In genomic region chr6:113920663-113921267, GRCh38 we compare ENCODE assay signal across 9 cellular contexts. TPM values are rescaled to one million over a fixed set of nuclear protein-coding genes. Genes with fewer than 3 reads are reported as not detected.
DNase-seq lines count a peak whose midpoint lies in the region; ATAC-seq and TF ChIP-seq lines count a peak whose summit lies in the region.
"Had no signal": no experiment of that assay in that cellular context is flagged by ENCODE, and none has a peak within 500 bp of the region (broad histone marks: within the 10 kb centered on the region; RNA-seq: fewer than 3 reads in every experiment).

No MANE protein-coding gene starts in this region.

- POLR2A ChIA-PET in MCF 10A (lab: Yijun Ruan, JAX) = no interaction called here

- no peaks in the 10 kb centered on the region for H3K27me3 Mint-ChIP-seq in central memory CD8-positive, alpha-beta T cell
- no peaks in the 10 kb centered on the region for H3K27me3 Mint-ChIP-seq in MCF 10A (ENCODE audit: insufficient read depth, unreplicated experiment)

- no peak for TF ChIP-seq CTCF in MCF 10A (IDR thresholded peaks at IDR 0.05; ENCODE audit: unreplicated experiment)

- intact Hi-C loops in MCF 10A (cut with micrococcal nuclease) = no loop called here

- CTCF ChIA-PET in MCF 10A (lab: Yijun Ruan, JAX) = interaction anchor here (0.8 to 3.7 kb wide), 3 partner anchors 9 to 16 kb away, joined by 3 to 17 read pairs (median 3); no protein-coding TSS in a partner anchor

- no peaks in the 10 kb centered on the region for H3K36me3 Mint-ChIP-seq in central memory CD8-positive, alpha-beta T cell (ENCODE audit: insufficient read depth)
- H3K36me3 Mint-ChIP-seq in MCF 10A (ENCODE audit: insufficient read depth, unreplicated experiment) = no peaks in the 10 kb centered on the region

- H3K4me3 Mint-ChIP-seq in central memory CD8-positive, alpha-beta T cell = no peak overlapping the region
- H3K4me3 Mint-ChIP-seq in MCF 10A (ENCODE audit: unreplicated experiment) = no peak overlapping the region

- peak; percentile 80 for ATAC-seq in GM21360 (IDR thresholded peaks at IDR 0.05; ENCODE audit: unreplicated experiment)
- ATAC-seq in HG03342 (IDR thresholded peaks at IDR 0.05; ENCODE audit: unreplicated experiment) = peak; percentile 77
- peak; percentile 40 for ATAC-seq in central memory CD8-positive, alpha-beta T cell (replicated peaks; ENCODE audit: extremely low read depth, poor library complexity, severe bottlenecking)

- H3K4me1 Mint-ChIP-seq in central memory CD8-positive, alpha-beta T cell = peaks cover 11% of the 10 kb centered on the region
- no peaks in the 10 kb centered on the region for H3K4me1 Mint-ChIP-seq in MCF 10A (ENCODE audit: insufficient read depth, unreplicated experiment)

- H3K27ac Mint-ChIP-seq in central memory CD8-positive, alpha-beta T cell (ENCODE audit: low read depth) = no peak overlapping the region
- no peak overlapping the region for H3K27ac Mint-ChIP-seq in MCF 10A (ENCODE audit: low read depth, unreplicated experiment)

- BruUV-seq in MCF 10A (replicated peaks; lab: Mats Ljungman, UMichigan) = no TSS peak

- DNase-seq in ELF-1 (ENCODE audit: low read depth, low spot score) = peak; percentile 20
- no peak for DNase-seq in central memory CD8-positive, alpha-beta T cell (ENCODE audit: low spot score in 2 of 2)
- no peak for DNase-seq in DMS79 (lab: John Stamatoyannopoulos, UW)
- no peak for DNase-seq in activated gamma-delta T cell (lab: John Stamatoyannopoulos, UW)
- DNase-seq in MCF 10A (ENCODE audit: unreplicated experiment) = no peak
- DNase-seq in RPMI8226 = no peak
- DNase-seq: testis had no signal

- no peaks in the 10 kb centered on the region for H3K9me3 Mint-ChIP-seq in central memory CD8-positive, alpha-beta T cell
- H3K9me3 Mint-ChIP-seq in MCF 10A (ENCODE audit: unreplicated experiment) = no peaks in the 10 kb centered on the region

RNA-seq across cellular contexts. Expression of gene HDAC2, which starts 50.2 kb away (rescaled TPM):
- 105 and 118 TPM in 2 replicates for total RNA-seq in MCF 10A (2022)
